15 cellular contexts compared by ENCODE assay signal in genomic region chr6:157885211-157885788, GRCh38.
DNase-seq lines count a peak whose midpoint lies in the region; ATAC-seq and TF ChIP-seq lines count a peak whose summit lies in the region.
"Had no signal": no experiment of that assay in that cellular context is flagged by ENCODE, and none has a peak within 500 bp of the region (broad histone marks: within the 10 kb centered on the region; RNA-seq: fewer than 3 reads in every experiment).

No MANE protein-coding gene starts in this region.

- peaks cover 74% of the 10 kb centered on the region for H3K36me3 Mint-ChIP-seq in activated CD4-positive, alpha-beta T cell treated with anti-CD3 and anti-CD28 coated beads for 36 hours (ENCODE audit: low read depth)
- peaks cover 49% of the 10 kb centered on the region for H3K36me3 Mint-ChIP-seq in activated naive CD4-positive, alpha-beta T cell treated with anti-CD3 and anti-CD28 coated beads, Interleukin-2, amount 50 U/mL, for 24 hours
- H3K36me3 Mint-ChIP-seq in naive thymus-derived CD8-positive, alpha-beta T cell: peaks cover 24 to 61% (median 60%) of the 10 kb centered on the region in 3 donors
- H3K36me3 Mint-ChIP-seq in osteocyte (ENCODE audit: unreplicated experiment): peaks cover 59% of the 10 kb centered on the region

- no peaks in the 10 kb centered on the region for H3K36me3 ChIP-seq in BLaER1

- peaks cover 76% of the 10 kb centered on the region for H3K4me1 Mint-ChIP-seq in activated CD4-positive, alpha-beta T cell treated with anti-CD3 and anti-CD28 coated beads for 36 hours
- peaks cover 88% of the 10 kb centered on the region for H3K4me1 Mint-ChIP-seq in activated naive CD4-positive, alpha-beta T cell treated with anti-CD3 and anti-CD28 coated beads, Interleukin-2, amount 50 U/mL, for 24 hours
- peaks cover 42 to 80% (median 71%) of the 10 kb centered on the region in 4 donors for H3K4me1 Mint-ChIP-seq in naive thymus-derived CD8-positive, alpha-beta T cell
- H3K4me1 Mint-ChIP-seq in osteocyte (ENCODE audit: unreplicated experiment): peaks cover 7% of the 10 kb centered on the region

- POLR2A ChIA-PET in activated CD4-positive, alpha-beta T cell treated with anti-CD3 and anti-CD28 coated beads for 36 hours (lab: Charles Lee): interaction anchor here (0.5 to 1.3 kb wide), 5 partner anchors 41 to 130 kb away, joined by 4 to 5 read pairs (median 5); no protein-coding TSS in a partner anchor
- POLR2A ChIA-PET in naive thymus-derived CD8-positive, alpha-beta T cell (lab: Charles Lee): interaction anchor here (0.7 to 1.8 kb wide), 6 partner anchors 9 to 562 kb away, joined by 3 to 12 read pairs (median 4); partner anchors contain the start of genes GTF2H5, SERAC1 and TMEM242

- peak overlapping the region; percentile 92 for H3K27ac Mint-ChIP-seq in activated CD4-positive, alpha-beta T cell treated with anti-CD3 and anti-CD28 coated beads for 36 hours
- H3K27ac Mint-ChIP-seq in activated naive CD4-positive, alpha-beta T cell treated with anti-CD3 and anti-CD28 coated beads, Interleukin-2, amount 50 U/mL, for 24 hours: peak overlapping the region; percentile 85
- peak overlapping the region; percentile 88 to 99 (median 96) for H3K27ac Mint-ChIP-seq in naive thymus-derived CD8-positive, alpha-beta T cell
- H3K27ac Mint-ChIP-seq in osteocyte (ENCODE audit: unreplicated experiment): no peak overlapping the region

- no peak overlapping the region for H3K9ac ChIP-seq in BLaER1

- no peaks in the 10 kb centered on the region for H3K9me3 ChIP-seq in BLaER1
- H3K9me3 ChIP-seq: left lung, pancreas had no signal

- no peaks in the 10 kb centered on the region for H3K27me3 ChIP-seq in BLaER1
- H3K27me3 ChIP-seq: pancreas had no signal

- ATAC-seq in activated CD4-positive, alpha-beta T cell treated with anti-CD3 and anti-CD28 coated beads for 36 hours: peak; percentile 89
- ATAC-seq in naive thymus-derived CD8-positive, alpha-beta T cell: peak; percentile 81 to 84
- ATAC-seq: HCT116, left lung had no signal

- peak overlapping the region; percentile 46 for H3K27ac ChIP-seq in BLaER1
- H3K27ac ChIP-seq: left lung, pancreas had no signal

- peak overlapping the region; percentile 63 for H3K4me2 ChIP-seq in BLaER1

- peak overlapping the region; percentile 17 for H3K4me3 Mint-ChIP-seq in activated CD4-positive, alpha-beta T cell treated with anti-CD3 and anti-CD28 coated beads for 36 hours
- peak overlapping the region; percentile 38 for H3K4me3 Mint-ChIP-seq in activated naive CD4-positive, alpha-beta T cell treated with anti-CD3 and anti-CD28 coated beads, Interleukin-2, amount 50 U/mL, for 24 hours
- peak overlapping the region; percentile 22 to 67 (median 40) for H3K4me3 Mint-ChIP-seq in naive thymus-derived CD8-positive, alpha-beta T cell
- H3K4me3 Mint-ChIP-seq in osteocyte (ENCODE audit: unreplicated experiment): no peak overlapping the region
- H3K4me3 Mint-ChIP-seq: brain had no signal

- DNase-seq in activated CD4-positive, alpha-beta T cell treated with anti-CD3 and anti-CD28 coated beads for 36 hours: peak; percentile 78
- peak in 9 of 10 donors; percentile 27 to 90 (median 77) for DNase-seq in naive thymus-derived CD8-positive, alpha-beta T cell
- DNase-seq in osteocyte (ENCODE audit: extremely low spot score, unreplicated experiment) (no peak), GM20000 (ENCODE audit: low spot score) (no peak), DMS 273 (lab: John Stamatoyannopoulos, UW; ENCODE audit: unreplicated experiment) (no peak), HuH-7.5 (ENCODE audit: low spot score) (no peak)
- DNase-seq: GDM1, left lung, MV-4-11, NCI-H69, pancreas had no signal

- no peak overlapping the region for H3K4me3 ChIP-seq in BLaER1
- H3K4me3 ChIP-seq: left lung, pancreas had no signal

- no peaks in the 10 kb centered on the region for H4K20me1 ChIP-seq in BLaER1

- no peaks in the 10 kb centered on the region for H3K27me3 Mint-ChIP-seq in activated CD4-positive, alpha-beta T cell treated with anti-CD3 and anti-CD28 coated beads for 36 hours
- no peaks in the 10 kb centered on the region for H3K27me3 Mint-ChIP-seq in activated naive CD4-positive, alpha-beta T cell treated with anti-CD3 and anti-CD28 coated beads, Interleukin-2, amount 50 U/mL, for 24 hours
- no peaks in the 10 kb centered on the region for H3K27me3 Mint-ChIP-seq in naive thymus-derived CD8-positive, alpha-beta T cell
- no peaks in the 10 kb centered on the region for H3K27me3 Mint-ChIP-seq in osteocyte (ENCODE audit: unreplicated experiment)
- H3K27me3 Mint-ChIP-seq: brain had no signal

- CTCF ChIA-PET in activated CD4-positive, alpha-beta T cell treated with anti-CD3 and anti-CD28 coated beads for 36 hours (lab: Charles Lee): interaction anchor here (0.6 to 5.7 kb wide), 10 partner anchors 8 to 217 kb away, joined by 3 to 42 read pairs (median 3); no protein-coding TSS in a partner anchor

- no peaks in the 10 kb centered on the region for H3K9me3 Mint-ChIP-seq in activated CD4-positive, alpha-beta T cell treated with anti-CD3 and anti-CD28 coated beads for 36 hours (ENCODE audit: low read depth)
- no peaks in the 10 kb centered on the region for H3K9me3 Mint-ChIP-seq in activated naive CD4-positive, alpha-beta T cell treated with anti-CD3 and anti-CD28 coated beads, Interleukin-2, amount 50 U/mL, for 24 hours
- H3K9me3 Mint-ChIP-seq in naive thymus-derived CD8-positive, alpha-beta T cell: no peaks in the 10 kb centered on the region
- peaks cover 3% of the 10 kb centered on the region for H3K9me3 Mint-ChIP-seq in osteocyte (ENCODE audit: unreplicated experiment)
- H3K9me3 Mint-ChIP-seq: brain had no signal

- H3K4me1 ChIP-seq in BLaER1: peaks cover 36% of the 10 kb centered on the region
- H3K4me1 ChIP-seq: pancreas had no signal

- TF ChIP-seq CTCF in osteocyte (IDR thresholded peaks at IDR 0.05): no peak
- no peak for TF ChIP-seq CTCF in GM20000 (IDR thresholded peaks at IDR 0.05; ENCODE audit: extremely low read depth, missing control alignments)

- intact Hi-C loops in activated CD4-positive, alpha-beta T cell treated with anti-CD3 and anti-CD28 coated beads for 36 hours (cut with DNase I, micrococcal nuclease): loop anchor here (1.0 to 10.0 kb wide), 7 partner anchors 25 to 760 kb away; partner anchors contain the start of gene DYNLT1 (in 1 of the 2)

Comparison
In these comparisons a context has a peak if more than half of its experiments do, and no peak if none do; other contexts are left out.
1. DNase-seq: peak in activated CD4-positive, alpha-beta T cell treated with anti-CD3 and anti-CD28 coated beads for 36 hours (single experiment) and naive thymus-derived CD8-positive, alpha-beta T cell (9 of 10); none in osteocyte (single experiment), GM20000 (single experiment), DMS 273 (single experiment) and HuH-7.5 (single experiment).